Comparison of ENCODE assay signal across 1 cellular context in the genomic region with DNA sequence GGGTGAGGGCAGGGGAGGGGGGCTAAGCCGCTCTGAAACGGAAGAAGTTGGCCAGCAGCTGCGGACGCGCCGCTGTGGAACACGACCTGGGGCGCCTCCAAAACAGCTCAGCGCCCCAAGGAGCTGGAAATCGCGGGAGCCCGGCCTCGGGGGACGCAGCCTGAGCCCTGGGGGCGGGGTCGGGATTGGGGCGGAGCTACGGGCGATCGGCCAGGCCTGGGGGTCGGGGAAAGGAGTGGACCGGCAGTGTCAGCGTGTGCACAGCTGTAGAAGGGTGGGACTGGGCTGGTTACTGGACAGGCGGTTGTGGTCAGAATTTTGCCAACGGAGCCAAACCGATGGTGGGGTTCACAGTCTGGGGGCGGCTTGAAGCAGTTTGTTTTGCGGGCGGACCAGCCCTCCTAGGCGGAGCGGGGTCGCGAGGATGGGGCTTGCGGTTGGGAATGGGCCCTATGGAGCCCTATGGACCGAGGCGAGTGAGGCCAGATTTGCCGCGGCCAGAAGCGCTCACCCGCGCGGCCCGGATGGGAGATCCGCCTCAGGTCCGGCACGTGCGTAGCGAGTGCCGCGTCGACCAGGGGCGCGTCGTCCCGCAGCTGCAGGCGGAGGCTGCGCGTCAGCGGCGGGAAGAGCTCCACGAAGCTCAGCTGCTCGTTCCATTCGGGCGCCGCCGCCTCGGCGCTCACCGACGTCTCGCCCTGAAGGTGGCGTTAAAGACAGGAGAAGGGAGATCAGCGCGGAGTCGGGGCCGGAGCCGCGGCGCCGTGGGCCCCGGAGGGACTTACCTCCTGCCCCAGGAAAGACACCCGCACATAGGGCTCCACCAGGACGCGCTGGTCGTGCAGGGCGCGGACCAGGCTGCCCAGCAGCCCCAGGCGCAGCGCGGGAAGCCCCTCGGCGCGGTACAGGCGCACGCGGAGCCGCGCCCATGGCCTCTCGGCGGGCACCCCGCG.
TF ChIP-seq lines count a peak whose summit lies in the region.

No MANE protein-coding gene starts in this region.

TF ChIP-seq in neural cell, 6 proteins besides CTCF, POLR2A, EP300 and RAD21 (continued from another document):
- TF ChIP-seq, protein P1, sequence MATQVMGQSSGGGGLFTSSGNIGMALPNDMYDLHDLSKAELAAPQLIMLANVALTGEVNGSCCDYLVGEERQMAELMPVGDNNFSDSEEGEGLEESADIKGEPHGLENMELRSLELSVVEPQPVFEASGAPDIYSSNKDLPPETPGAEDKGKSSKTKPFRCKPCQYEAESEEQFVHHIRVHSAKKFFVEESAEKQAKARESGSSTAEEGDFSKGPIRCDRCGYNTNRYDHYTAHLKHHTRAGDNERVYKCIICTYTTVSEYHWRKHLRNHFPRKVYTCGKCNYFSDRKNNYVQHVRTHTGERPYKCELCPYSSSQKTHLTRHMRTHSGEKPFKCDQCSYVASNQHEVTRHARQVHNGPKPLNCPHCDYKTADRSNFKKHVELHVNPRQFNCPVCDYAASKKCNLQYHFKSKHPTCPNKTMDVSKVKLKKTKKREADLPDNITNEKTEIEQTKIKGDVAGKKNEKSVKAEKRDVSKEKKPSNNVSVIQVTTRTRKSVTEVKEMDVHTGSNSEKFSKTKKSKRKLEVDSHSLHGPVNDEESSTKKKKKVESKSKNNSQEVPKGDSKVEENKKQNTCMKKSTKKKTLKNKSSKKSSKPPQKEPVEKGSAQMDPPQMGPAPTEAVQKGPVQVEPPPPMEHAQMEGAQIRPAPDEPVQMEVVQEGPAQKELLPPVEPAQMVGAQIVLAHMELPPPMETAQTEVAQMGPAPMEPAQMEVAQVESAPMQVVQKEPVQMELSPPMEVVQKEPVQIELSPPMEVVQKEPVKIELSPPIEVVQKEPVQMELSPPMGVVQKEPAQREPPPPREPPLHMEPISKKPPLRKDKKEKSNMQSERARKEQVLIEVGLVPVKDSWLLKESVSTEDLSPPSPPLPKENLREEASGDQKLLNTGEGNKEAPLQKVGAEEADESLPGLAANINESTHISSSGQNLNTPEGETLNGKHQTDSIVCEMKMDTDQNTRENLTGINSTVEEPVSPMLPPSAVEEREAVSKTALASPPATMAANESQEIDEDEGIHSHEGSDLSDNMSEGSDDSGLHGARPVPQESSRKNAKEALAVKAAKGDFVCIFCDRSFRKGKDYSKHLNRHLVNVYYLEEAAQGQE (IDR thresholded peaks at IDR 0.05; ENCODE audit: borderline replicate concordance), result peak; percentile 44
- peak; percentile 68 for TF ChIP-seq MXI1 (conservative IDR thresholded peaks at IDR 0.05; ENCODE audit: poor library complexity, severe bottlenecking)
- TF ChIP-seq SMC3 (conservative IDR thresholded peaks at IDR 0.05; ENCODE audit: poor library complexity), result peak; percentile 60
- TF ChIP-seq EZH2 (IDR thresholded peaks at IDR 0.05; ENCODE audit: borderline replicate concordance, insufficient read depth, low read length, poor library complexity, severe bottlenecking), result no peak
TF ChIP-seq in neural cell: peak in this region for 4.
